8 cellular contexts compared by ENCODE assay signal in genomic region chr7:23183279-23184012, GRCh38. TPM values are rescaled to one million over a fixed set of nuclear protein-coding genes. Genes with fewer than 3 reads are reported as not detected.
DNase-seq lines count a peak whose midpoint lies in the region; TF ChIP-seq lines count a peak whose summit lies in the region.

No MANE protein-coding gene starts in this region.

- H3K79me2 ChIP-seq in OCI-LY1 (ENCODE audit: insufficient read depth, low read length) = peaks cover 50% of the 10 kb centered on the region

- no peak for TF ChIP-seq POLR2A in sigmoid colon (IDR thresholded peaks at IDR 0.05)

- peak overlapping the region; percentile 93 for H3K9ac ChIP-seq in OCI-LY1 (ENCODE audit: low read length)
- H3K9ac ChIP-seq in duodenal mucosa (ENCODE audit: low read depth in 1 of 2, low read length in 2 of 2) = no peak overlapping the region

- TF ChIP-seq EP300 in sigmoid colon (IDR thresholded peaks at IDR 0.05) = no peak

- H3K27me3 ChIP-seq in OCI-LY1 (ENCODE audit: insufficient read depth, low read length) (no peaks in the 10 kb centered on the region), duodenal mucosa (ENCODE audit: control insufficient read depth in 1 of 2, insufficient read depth in 2 of 2, low read length in 2 of 2) (no peaks in the 10 kb centered on the region), sigmoid colon (no peaks in the 10 kb centered on the region)

- H3K9me3 ChIP-seq in OCI-LY1 (ENCODE audit: low read length) (no peaks in the 10 kb centered on the region), duodenal mucosa (ENCODE audit: control insufficient read depth in 1 of 2, low read length in 2 of 2) (no peaks in the 10 kb centered on the region), sigmoid colon (no peaks in the 10 kb centered on the region)

- H4K20me1 ChIP-seq in OCI-LY1 (ENCODE audit: insufficient read depth, low read length) = 0 out of 2 replicates have a peak, but pooled peaks cover 2% of the 10 kb centered on the region

- no peak overlapping the region for H2AFZ ChIP-seq in OCI-LY1 (ENCODE audit: low read length)

- H3K4me1 ChIP-seq in OCI-LY1 (ENCODE audit: insufficient read depth, low read length, severe bottlenecking) (peaks cover 32% of the 10 kb centered on the region), duodenal mucosa (ENCODE audit: control insufficient read depth in 1 of 2, insufficient read depth in 2 of 2, low read length in 2 of 2) (peaks cover 8 to 14% of the 10 kb centered on the region in 2 donors), sigmoid colon (peaks cover 0 to 38% (median 22%) of the 10 kb centered on the region in 4 donors)

- H3K27ac ChIP-seq in OCI-LY1 (ENCODE audit: low read depth, low read length, poor library complexity, severe bottlenecking) = peak overlapping the region; percentile 42
- no peak overlapping the region for H3K27ac ChIP-seq in duodenal mucosa (ENCODE audit: low read depth, low read length)
- H3K27ac ChIP-seq in sigmoid colon = peak overlapping the region in 3 of 4 donors; percentile 90 to 96 (median 94)
- no peak overlapping the region for H3K27ac ChIP-seq in substantia nigra (ENCODE audit: low read depth, low read length, poor library complexity, severe bottlenecking)

- no peaks in the 10 kb centered on the region for H3K9me2 ChIP-seq in OCI-LY1 (ENCODE audit: low read depth, low read length)

- H3K36me3 ChIP-seq in OCI-LY1 (ENCODE audit: insufficient read depth, low read length) (peaks cover 45% of the 10 kb centered on the region), duodenal mucosa (ENCODE audit: control insufficient read depth in 1 of 2, insufficient read depth in 2 of 2, low read length in 2 of 2) (peaks cover 0 to 22% of the 10 kb centered on the region in 2 donors), sigmoid colon (peaks cover 0 to 34% (median 11%) of the 10 kb centered on the region in 4 donors)

- H3F3A ChIP-seq in OCI-LY1 (ENCODE audit: insufficient read depth, low read length) = no peaks in the 10 kb centered on the region

- TF ChIP-seq CTCF in OCI-LY1 (IDR thresholded peaks at IDR 0.05; ENCODE audit: low read length) = no peak
- TF ChIP-seq CTCF in sigmoid colon (IDR thresholded peaks at IDR 0.05) = no peak

- H3K4me3 ChIP-seq in OCI-LY1 (ENCODE audit: low read depth, low read length, poor library complexity, severe bottlenecking) = peak overlapping the region; percentile 90
- H3K4me3 ChIP-seq in duodenal mucosa (ENCODE audit: low read depth in 1 of 2, low read length in 2 of 2) = peak overlapping the region; percentile 60 to 99
- H3K4me3 ChIP-seq in sigmoid colon = peak overlapping the region in 2 of 4 donors; percentile 73 to 83

- H3K4me2 ChIP-seq in OCI-LY1 (ENCODE audit: low read length) = peak overlapping the region; percentile 64

- 92 to 93% methylated on average over 20 of the region's 20 CpGs for WGBS in sigmoid colon, 2 donors

- DNase-seq in SKM-1 treated with dmso at 0.1 percent for 144 hours (lab: John Stamatoyannopoulos, UW; ENCODE audit: unreplicated experiment) (peak; percentile 29), SKM-1 (lab: John Stamatoyannopoulos, UW; ENCODE audit: unreplicated experiment) (no peak), sigmoid colon (no peak), NCI-H226 (no peak), substantia nigra (lab: John Stamatoyannopoulos, UW) (no peak)
- no peak for DNase-seq in stimulated activated CD4-positive, alpha-beta T cell treated with anti-CD3 and anti-CD28 coated beads, Interleukin-2, amount 100 ng/mL, for 24 hours

- intact Hi-C loops in sigmoid colon (cut with DNase I) = loop anchor here (2.0 to 5.0 kb wide), 4 partner anchors 115 to 349 kb away; partner anchors contain the start of genes HYCC1, IGF2BP3, MALSU1 and TRA2A

RNA-seq across cellular contexts. Expression of gene NUP42, which starts 1.6 kb away (rescaled TPM):
- 10 to 100 TPM; 35.4 to 47.9 (median 37.1) TPM for total RNA-seq in sigmoid colon
- 10 to 100 TPM; 22.2 to 28.9 (median 27.9) TPM for polyA plus RNA-seq in sigmoid colon

Comparison
In these comparisons a context has a peak if more than half of its experiments do, and no peak if none do; other contexts are left out.
1. H3K27ac ChIP-seq: peak in OCI-LY1 (single experiment) and sigmoid colon (3 of 4); none in duodenal mucosa (single experiment) and substantia nigra (single experiment).